1 cellular context compared by ENCODE assay signal in the genomic region with DNA sequence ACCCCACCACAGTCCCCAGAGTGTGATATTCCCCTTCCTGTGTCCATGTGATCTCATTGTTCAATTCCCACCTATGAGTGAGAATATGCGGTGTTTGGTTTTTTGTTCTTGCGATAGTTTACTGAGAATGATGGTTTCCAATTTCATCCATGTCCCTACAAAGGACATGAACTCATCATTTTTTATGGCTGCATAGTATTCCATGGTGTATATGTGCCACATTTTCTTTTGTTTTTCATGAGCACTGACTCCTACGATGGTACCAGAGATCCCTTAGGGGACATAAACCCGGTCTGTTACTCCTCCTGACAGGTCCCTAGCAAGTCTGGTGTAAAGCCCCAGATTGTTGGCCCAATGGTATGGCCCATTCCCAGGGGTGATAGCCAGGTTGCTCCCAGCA. TPM values are rescaled to one million over a fixed set of nuclear protein-coding genes. Genes with fewer than 3 reads are reported as not detected.
"Had no signal": no experiment of that assay in that cellular context is flagged by ENCODE, and none has a peak within 500 bp of the region (broad histone marks: within the 10 kb centered on the region; RNA-seq: fewer than 3 reads in every experiment).

No MANE protein-coding gene starts in this region.

RNA-seq across cellular contexts. Expression of a gene that starts 51.0 kb away (rescaled TPM):
- total RNA-seq: ascending aorta had no signal
